ENCODE assay signal across 1 cellular context in the genomic region with DNA sequence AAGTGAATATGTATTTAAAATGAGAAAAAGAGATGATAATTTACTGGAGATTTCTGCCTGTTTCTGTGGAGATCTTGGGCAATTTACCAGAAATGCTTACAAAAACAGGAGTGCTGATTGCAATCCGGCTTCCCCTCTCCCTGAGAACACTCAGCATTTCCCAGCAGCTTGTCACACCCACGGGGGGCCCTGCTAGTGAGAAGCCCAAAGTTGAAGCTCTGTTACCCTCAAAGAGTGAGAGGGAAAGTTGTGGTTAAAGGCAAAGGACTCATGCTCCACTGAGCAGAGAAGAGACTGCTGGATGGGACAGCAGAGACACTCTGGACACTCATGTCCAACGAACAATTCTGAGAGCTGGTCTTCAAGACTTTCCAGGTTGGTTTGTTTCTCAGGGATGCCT.
A peak's percentile ranks its signal among the peaks of the same experiment; 100 is the strongest.
TF ChIP-seq lines count a peak whose summit lies in the region.

No MANE protein-coding gene starts in this region.

TF ChIP-seq in GM12878, 131 proteins besides CTCF, POLR2A, EP300 and RAD21 (continued from another document):
- TF ChIP-seq, protein P1, sequence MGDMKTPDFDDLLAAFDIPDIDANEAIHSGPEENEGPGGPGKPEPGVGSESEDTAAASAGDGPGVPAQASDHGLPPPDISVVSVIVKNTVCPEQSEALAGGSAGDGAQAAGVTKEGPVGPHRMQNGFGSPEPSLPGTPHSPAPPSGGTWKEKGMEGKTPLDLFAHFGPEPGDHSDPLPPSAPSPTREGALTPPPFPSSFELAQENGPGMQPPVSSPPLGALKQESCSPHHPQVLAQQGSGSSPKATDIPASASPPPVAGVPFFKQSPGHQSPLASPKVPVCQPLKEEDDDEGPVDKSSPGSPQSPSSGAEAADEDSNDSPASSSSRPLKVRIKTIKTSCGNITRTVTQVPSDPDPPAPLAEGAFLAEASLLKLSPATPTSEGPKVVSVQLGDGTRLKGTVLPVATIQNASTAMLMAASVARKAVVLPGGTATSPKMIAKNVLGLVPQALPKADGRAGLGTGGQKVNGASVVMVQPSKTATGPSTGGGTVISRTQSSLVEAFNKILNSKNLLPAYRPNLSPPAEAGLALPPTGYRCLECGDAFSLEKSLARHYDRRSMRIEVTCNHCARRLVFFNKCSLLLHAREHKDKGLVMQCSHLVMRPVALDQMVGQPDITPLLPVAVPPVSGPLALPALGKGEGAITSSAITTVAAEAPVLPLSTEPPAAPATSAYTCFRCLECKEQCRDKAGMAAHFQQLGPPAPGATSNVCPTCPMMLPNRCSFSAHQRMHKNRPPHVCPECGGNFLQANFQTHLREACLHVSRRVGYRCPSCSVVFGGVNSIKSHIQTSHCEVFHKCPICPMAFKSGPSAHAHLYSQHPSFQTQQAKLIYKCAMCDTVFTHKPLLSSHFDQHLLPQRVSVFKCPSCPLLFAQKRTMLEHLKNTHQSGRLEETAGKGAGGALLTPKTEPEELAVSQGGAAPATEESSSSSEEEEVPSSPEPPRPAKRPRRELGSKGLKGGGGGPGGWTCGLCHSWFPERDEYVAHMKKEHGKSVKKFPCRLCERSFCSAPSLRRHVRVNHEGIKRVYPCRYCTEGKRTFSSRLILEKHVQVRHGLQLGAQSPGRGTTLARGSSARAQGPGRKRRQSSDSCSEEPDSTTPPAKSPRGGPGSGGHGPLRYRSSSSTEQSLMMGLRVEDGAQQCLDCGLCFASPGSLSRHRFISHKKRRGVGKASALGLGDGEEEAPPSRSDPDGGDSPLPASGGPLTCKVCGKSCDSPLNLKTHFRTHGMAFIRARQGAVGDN (IDR thresholded peaks at IDR 0.05): no peak
- 0 out of 2 replicates have a peak, but pooled peaks have one; percentile 31 for TF ChIP-seq DPF2 (IDR thresholded peaks at IDR 0.05)
- peak; percentile 50 to 51; a peak in 3 of 4 replicates for TF ChIP-seq IKZF2 (IDR thresholded peaks at IDR 0.05)
TF ChIP-seq in GM12878: peak in this region for 3.
